In the genomic region with DNA sequence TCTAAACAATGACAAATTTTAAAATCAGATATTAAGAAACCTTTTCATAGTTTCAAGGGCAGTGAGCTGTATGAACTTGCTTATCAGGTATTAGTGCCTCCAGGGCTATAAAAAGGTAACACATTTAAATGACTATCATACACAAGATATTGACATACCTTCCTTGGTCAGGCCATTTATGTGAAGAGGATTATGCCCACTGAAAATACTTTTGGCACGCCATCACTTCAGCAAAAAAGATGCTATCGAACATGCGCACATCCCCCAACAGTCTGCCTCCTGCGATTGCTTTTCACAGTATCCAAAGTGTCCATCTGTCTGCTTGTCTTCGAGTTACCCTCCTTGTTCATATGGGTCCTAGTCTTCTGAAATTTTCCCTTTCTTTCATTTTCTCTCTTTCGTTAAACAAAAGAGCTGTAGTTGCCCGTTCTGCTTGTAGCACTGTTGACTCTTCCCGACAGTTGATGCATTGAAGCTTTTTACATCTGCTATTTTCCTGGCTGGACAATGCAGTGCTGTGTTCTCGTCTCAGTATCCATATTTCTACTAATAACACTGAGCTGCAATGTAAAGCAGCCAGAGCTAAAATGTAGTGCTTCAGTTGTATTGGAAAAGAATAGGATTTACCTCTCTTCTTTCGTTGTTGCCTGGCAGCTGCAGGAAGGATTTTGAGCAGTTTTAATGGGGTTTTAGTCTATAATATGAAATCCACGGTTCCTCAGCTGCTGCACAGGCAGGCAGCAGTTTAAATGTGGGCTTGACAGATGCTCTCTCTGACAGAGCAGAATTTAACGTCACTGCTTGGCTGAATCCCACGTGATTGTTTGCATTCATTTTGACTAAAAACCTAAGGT, we compare ENCODE assay signal across 8 cellular contexts. TPM values are rescaled to one million over a fixed set of nuclear protein-coding genes. Genes with fewer than 3 reads are reported as not detected.
DNase-seq lines count a peak whose midpoint lies in the region; ATAC-seq and TF ChIP-seq lines count a peak whose summit lies in the region.

B3GALT2 (minus strand) TSS at position 753 of the 854 bp plus-strand sequence. CDS start 5,051 bp downstream, outside the sequence.

- H3K36me3 ChIP-seq in BLaER1 treated with 17β-estradiol and CSF1 and Interleukin-3, amounts not matched to agents 10 nM and 100 nM: peaks cover 1 to 17% (median 10%) of the 10 kb centered on the region in 11 experiments; a peak in 21 of 22 replicates
- H3K36me3 ChIP-seq in HUES48 (ENCODE audit: control insufficient read depth, insufficient read depth, low read length) (no peaks in the 10 kb centered on the region), muscle layer of colon (ENCODE audit: insufficient read depth, low read length) (no peaks in the 10 kb centered on the region), aorta (ENCODE audit: control insufficient read depth in 1 of 2, insufficient read depth in 2 of 2, low read length in 1 of 2) (no peaks in the 10 kb centered on the region), H7 (replicated peaks; ENCODE audit: control insufficient read depth, insufficient read depth, low read length) (no peaks in the 10 kb centered on the region; the same call in none of the 2 replicates)

- peaks cover 27 to 95% (median 68%) of the 10 kb centered on the region in 11 experiments for H4K20me1 ChIP-seq in BLaER1 treated with 17β-estradiol and CSF1 and Interleukin-3, amounts not matched to agents 10 nM and 100 nM

- WGBS in aorta, 2 donors: 10 to 15% methylated on average over 13 of the region's 13 CpGs

- peaks cover 2 to 17% (median 9%) of the 10 kb centered on the region in 11 experiments; a peak in 21 of 22 replicates for H3K9me3 ChIP-seq in BLaER1 treated with 17β-estradiol and CSF1 and Interleukin-3, amounts not matched to agents 10 nM and 100 nM (replicated peaks in 1 of 11)
- H3K9me3 ChIP-seq in HUES48 (ENCODE audit: control insufficient read depth, insufficient read depth, low read length) (no peaks in the 10 kb centered on the region), muscle layer of colon (ENCODE audit: low read length) (no peaks in the 10 kb centered on the region), aorta (ENCODE audit: control insufficient read depth, low read length) (no peaks in the 10 kb centered on the region)

- peaks cover 5 to 18% (median 10%) of the 10 kb centered on the region in 10 experiments; a peak in 12 of 20 replicates for H3K4me1 ChIP-seq in BLaER1 treated with 17β-estradiol and CSF1 and Interleukin-3, amounts not matched to agents 10 nM and 100 nM
- peaks cover 22% of the 10 kb centered on the region for H3K4me1 ChIP-seq in HUES48 (ENCODE audit: control insufficient read depth, insufficient read depth, low read length)
- peaks cover 33% of the 10 kb centered on the region for H3K4me1 ChIP-seq in muscle layer of colon (ENCODE audit: insufficient read depth, low read length)
- H3K4me1 ChIP-seq in aorta (ENCODE audit: control insufficient read depth in 1 of 2, insufficient read depth in 2 of 2, low read length in 2 of 2): peaks cover 3% of the 10 kb centered on the region in 2 donors

- intact Hi-C loops in aorta (cut with DNase I): no loop called here

- no peak within 1 kb of the TSS for H3K9ac ChIP-seq in BLaER1 treated with 17β-estradiol and CSF1 and Interleukin-3, amounts not matched to agents 10 nM and 100 nM
- H3K9ac ChIP-seq in HUES48 (ENCODE audit: low read depth, low read length) (no peak within 1 kb of the TSS; the same call in 1 of the 2 replicates), muscle layer of colon (ENCODE audit: low read length) (peak within 1 kb of the TSS; percentile 12)

- no peak within 1 kb of the TSS for H3K27ac ChIP-seq in BLaER1 treated with 17β-estradiol and CSF1 and Interleukin-3, amounts not matched to agents 10 nM and 100 nM
- peak within 1 kb of the TSS; percentile 7 for H3K27ac ChIP-seq in HUES48 (ENCODE audit: low read depth, low read length)
- H3K27ac ChIP-seq in muscle layer of colon (ENCODE audit: low read depth, low read length): no peak within 1 kb of the TSS
- H3K27ac ChIP-seq in aorta (ENCODE audit: low read depth in 1 of 2, low read length in 2 of 2): no peak within 1 kb of the TSS

- H3K27me3 ChIP-seq in BLaER1 treated with 17β-estradiol and CSF1 and Interleukin-3, amounts not matched to agents 10 nM and 100 nM: no peaks in the 10 kb centered on the region
- H3K27me3 ChIP-seq in HUES48 (ENCODE audit: control insufficient read depth, insufficient read depth, low read length) (no peaks in the 10 kb centered on the region), muscle layer of colon (ENCODE audit: control insufficient read depth in 1 of 2, insufficient read depth in 2 of 2, low read length in 2 of 2) (no peaks in the 10 kb centered on the region), aorta (ENCODE audit: control insufficient read depth in 1 of 2, insufficient read depth in 2 of 2, low read length in 1 of 2) (no peaks in the 10 kb centered on the region), H7 (ENCODE audit: control insufficient read depth, insufficient read depth, low read length) (no peaks in the 10 kb centered on the region)

- no peak within 1 kb of the TSS for H3K4me3 ChIP-seq in BLaER1 treated with 17β-estradiol and CSF1 and Interleukin-3, amounts not matched to agents 10 nM and 100 nM
- H3K4me3 ChIP-seq in HUES48 (ENCODE audit: low read depth, low read length) (no peak within 1 kb of the TSS), epithelial cell of esophagus (ENCODE audit: low read length) (no peak within 1 kb of the TSS), muscle layer of colon (ENCODE audit: low read depth in 1 of 2, low read length in 2 of 2) (peak within 1 kb of the TSS in 1 of 2 donors; percentile 7), aorta (ENCODE audit: low read length in 2 of 2) (peak within 1 kb of the TSS; percentile 36 to 60), H7 (ENCODE audit: insufficient read depth, low read depth, low read length) (no peak within 1 kb of the TSS)

- peak; percentile 80 for ATAC-seq in SK-N-SH treated with all-trans-retinoic acid at 6 μM for 48 hours
- ATAC-seq in aorta (ENCODE audit: low FRiP score): peak; percentile 24
- no peak for ATAC-seq in GM18517 (IDR thresholded peaks at IDR 0.05; ENCODE audit: unreplicated experiment)

- no peak for TF ChIP-seq CTCF in epithelial cell of esophagus (IDR thresholded peaks at IDR 0.05; ENCODE audit: insufficient read depth, low read depth, low read length, missing control alignments)

- DNase-seq in epithelial cell of esophagus (ENCODE audit: low read depth): peak; percentile 67
- DNase-seq in aorta: no peak
- no peak for DNase-seq in H7

- H3K4me2 ChIP-seq in BLaER1 treated with 17β-estradiol and CSF1 and Interleukin-3, amounts not matched to agents 10 nM and 100 nM: peak within 1 kb of the TSS in 7 of 11 experiments; percentile 1 to 55 (median 24); a peak in 11 of 22 replicates

TF ChIP-seq in SK-N-SH treated with all-trans-retinoic acid at 6 μM for 48 hours, 23 proteins besides CTCF, POLR2A, EP300 and RAD21 (continues in another document):
- no peak for TF ChIP-seq CSRNP3 (CRISPR knock-in tag; IDR thresholded peaks at IDR 0.05)
- TF ChIP-seq TCF4 (CRISPR knock-in tag; IDR thresholded peaks at IDR 0.05; ENCODE audit: borderline replicate concordance): no peak
- no peak for TF ChIP-seq BACH2 (CRISPR knock-in tag; IDR thresholded peaks at IDR 0.05; ENCODE audit: borderline replicate concordance)
- TF ChIP-seq PPARA (CRISPR knock-in tag; IDR thresholded peaks at IDR 0.05; ENCODE audit: borderline replicate concordance): no peak
- TF ChIP-seq CSDC2 (CRISPR knock-in tag; IDR thresholded peaks at IDR 0.05): no peak
- TF ChIP-seq SNAI2 (CRISPR knock-in tag; IDR thresholded peaks at IDR 0.05): no peak
- TF ChIP-seq GLIS3 (CRISPR knock-in tag; IDR thresholded peaks at IDR 0.05): no peak
- TF ChIP-seq OSR1 (CRISPR knock-in tag; IDR thresholded peaks at IDR 0.05): no peak
- no peak for TF ChIP-seq ZNF8 (CRISPR knock-in tag; IDR thresholded peaks at IDR 0.05)
- TF ChIP-seq ZC3H10 (CRISPR knock-in tag; IDR thresholded peaks at IDR 0.05): no peak
- TF ChIP-seq ESRRG (CRISPR knock-in tag; IDR thresholded peaks at IDR 0.05): no peak
- no peak for TF ChIP-seq RARB (CRISPR knock-in tag; IDR thresholded peaks at IDR 0.05)
- no peak for TF ChIP-seq TSHZ2 (CRISPR knock-in tag; IDR thresholded peaks at IDR 0.05)

RNA-seq across cellular contexts. Expression of gene B3GALT2, which starts in this region (rescaled TPM):
- under 1 TPM; 0.16 to 0.51 TPM for total RNA-seq in aorta
- polyA plus RNA-seq in aorta: under 1 TPM; 0.28 to 0.50 TPM
- not detected in 2 replicates for total RNA-seq in H7 (2014; rRNA removed; shearing (Covaris generic))

Comparison
In these comparisons a context has a peak if more than half of its experiments do, and no peak if none do; other contexts are left out.
1. Peak in ATAC-seq and H3K4me3 ChIP-seq in aorta; RNA of the gene not detected or under 1 TPM.